8 cellular contexts compared by ENCODE assay signal in the genomic region with DNA sequence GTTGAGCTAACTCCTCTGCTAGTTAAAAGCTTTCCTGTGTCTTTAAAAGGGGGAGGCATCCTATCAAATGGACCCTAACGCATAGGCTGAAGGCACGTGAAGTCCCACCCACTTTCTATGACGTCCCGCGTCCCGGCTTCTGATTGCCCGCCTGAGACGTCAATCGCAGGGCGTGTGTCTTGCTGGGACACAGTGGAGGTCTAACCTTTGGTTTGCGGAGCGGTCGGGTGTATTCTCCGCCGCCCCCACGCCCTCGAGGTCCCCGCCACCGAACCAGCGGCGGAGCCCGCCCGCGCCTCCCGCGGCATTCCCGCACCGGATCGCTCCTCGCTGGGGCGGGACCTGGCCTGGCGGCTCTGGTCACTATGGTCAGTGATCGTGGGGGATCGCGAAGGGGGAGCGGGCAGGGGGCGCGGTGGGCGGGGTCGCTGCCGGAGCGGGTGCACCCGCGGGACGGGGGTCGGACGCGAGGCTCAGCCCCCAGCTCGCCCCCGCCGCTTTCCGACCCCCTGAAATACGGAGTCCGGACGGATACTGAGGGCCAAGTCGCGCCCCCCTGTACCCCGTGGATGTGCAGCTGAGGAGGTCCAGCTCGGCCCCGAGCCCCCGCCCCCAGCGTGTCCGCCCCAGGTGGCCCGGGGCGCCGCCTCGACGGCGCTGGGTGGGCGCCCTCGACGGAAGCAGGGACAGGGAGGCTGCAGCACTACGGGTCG. TPM values are rescaled to one million over a fixed set of nuclear protein-coding genes. Genes with fewer than 3 reads are reported as not detected.
DNase-seq lines count a peak whose midpoint lies in the region; ATAC-seq and TF ChIP-seq lines count a peak whose summit lies in the region.

OTUB2 (plus strand) TSS at position 168 of the 713 bp plus-strand sequence; CDS start at position 366, 198 bp downstream.

- peak; percentile 99 for ATAC-seq in HG03442 (IDR thresholded peaks at IDR 0.05; ENCODE audit: unreplicated experiment)

- no peaks in the 10 kb centered on the region for H3K4me1 ChIP-seq in colonic mucosa

- peak within 1 kb of the TSS; percentile 79 for H3K4me3 ChIP-seq in colonic mucosa

- H3K27ac ChIP-seq in colonic mucosa, result no peak within 1 kb of the TSS

- no peaks in the 10 kb centered on the region for H3K9me3 ChIP-seq in colonic mucosa

- DNase-seq in AG20443 (ENCODE audit: low spot score) (peak; percentile 100), GM19240 (ENCODE audit: insufficient read length, low spot score) (peak; percentile 97), NCI-H510A treated with DMSO at 0.1 percent for 48 hours (lab: John Stamatoyannopoulos, UW) (peak; percentile 95), colonic mucosa (peak; percentile 99), kidney tubule cell (ENCODE audit: low spot score) (peak; percentile 99)
- peak; percentile 92 to 96 for DNase-seq in activated CD4-positive, alpha-beta T cell treated with anti-CD3 and anti-CD28 coated beads for 4 hours
- peak; percentile 87 to 93 for DNase-seq in stimulated activated CD4-positive, alpha-beta T cell treated with anti-CD3 and anti-CD28 coated beads, Interleukin-1b, Interleukin-23, amount 100 ng/mL, for 1 hour (ENCODE audit: low read depth in 2 of 2)

- TF ChIP-seq CTCF in colonic mucosa (IDR thresholded peaks at IDR 0.05), result no peak

- peak within 1 kb of the TSS; percentile 38 to 52 for H3K9ac ChIP-seq in colonic mucosa (ENCODE audit: low read depth in 2 of 2, low read length in 2 of 2)

- H3K27me3 ChIP-seq in colonic mucosa, result no peaks in the 10 kb centered on the region

- no peaks in the 10 kb centered on the region for H3K36me3 ChIP-seq in colonic mucosa

- intact Hi-C loops in colonic mucosa (cut with DNase I), result no loop called here

RNA-seq across cellular contexts. Expression of gene OTUB2, which starts in this region (rescaled TPM):
- 1 to 10 TPM; 2.2 to 2.7 TPM for total RNA-seq in colonic mucosa
